ENCODE assay signal across 11 cellular contexts in the genomic region with DNA sequence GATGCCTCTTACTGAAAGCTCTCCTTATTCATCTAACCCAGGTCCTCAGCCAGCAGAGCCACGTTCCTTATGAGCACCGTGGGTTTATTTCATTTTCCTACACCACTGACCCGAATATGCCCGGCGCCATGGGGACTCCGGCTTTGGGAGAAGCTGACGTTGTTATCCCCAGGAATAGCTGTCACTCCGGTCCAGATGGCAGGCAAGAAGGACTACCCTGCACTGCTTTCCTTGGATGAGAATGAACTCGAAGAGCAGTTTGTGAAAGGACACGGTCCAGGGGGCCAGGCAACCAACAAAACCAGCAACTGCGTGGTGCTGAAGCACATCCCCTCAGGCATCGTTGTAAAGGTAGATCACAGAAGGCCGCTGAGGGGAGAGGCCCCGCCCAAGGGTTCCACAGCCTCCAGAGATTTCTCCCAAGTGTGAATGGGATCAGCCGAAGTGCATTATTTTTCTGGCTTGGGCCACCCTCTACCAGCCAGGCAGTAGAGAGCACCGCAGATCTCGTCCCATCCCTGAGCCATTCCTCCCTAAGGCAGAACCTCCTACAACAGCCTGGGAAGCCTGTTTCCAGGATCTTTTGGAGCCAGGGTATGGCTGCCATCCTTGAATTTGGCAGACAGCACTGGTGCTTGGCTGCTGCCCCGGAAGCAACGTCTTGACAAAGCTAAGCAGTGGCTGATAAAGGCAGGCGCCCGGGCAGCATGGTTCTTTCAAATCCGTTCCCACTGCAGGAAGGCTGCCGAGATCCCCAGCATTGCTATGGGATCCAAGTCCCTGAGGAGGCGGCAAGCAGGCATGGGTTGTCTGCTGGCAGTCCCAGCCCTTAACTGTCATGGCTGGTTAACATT. TPM values are rescaled to one million over a fixed set of nuclear protein-coding genes. Genes with fewer than 3 reads are reported as not detected.
DNase-seq lines count a peak whose midpoint lies in the region; ATAC-seq, FAIRE-seq and TF ChIP-seq lines count a peak whose summit lies in the region.
"Had no signal": no experiment of that assay in that cellular context is flagged by ENCODE, and none has a peak within 500 bp of the region (broad histone marks: within the 10 kb centered on the region; RNA-seq: fewer than 3 reads in every experiment).

No MANE protein-coding gene starts in this region.

- peaks cover 20% of the 10 kb centered on the region for H3K4me1 Mint-ChIP-seq in nephron progenitor cell

- H3K9me3 Mint-ChIP-seq in nephron progenitor cell, result peaks cover 14% of the 10 kb centered on the region

- BruUV-seq in HepG2 (replicated peaks; lab: Mats Ljungman, UMichigan), result no TSS peak

- TF ChIP-seq CTCF in HepG2 (CRISPR knock-in tag; IDR thresholded peaks at IDR 0.05) (no peak), right lobe of liver (IDR thresholded peaks at IDR 0.05) (no peak), coronary artery (IDR thresholded peaks at IDR 0.05) (no peak), nephron progenitor cell (IDR thresholded peaks at IDR 0.05) (no peak), upper lobe of right lung (IDR thresholded peaks at IDR 0.05) (no peak)

- TF ChIP-seq POLR2A in HepG2 (IDR thresholded peaks at IDR 0.05; ENCODE audit: insufficient read depth in 1 of 2, low read depth in 2 of 2, low read length in 2 of 2) (no peak), right lobe of liver (IDR thresholded peaks at IDR 0.05) (no peak)

- no peaks in the 10 kb centered on the region for H4K20me1 ChIP-seq in HepG2 (ENCODE audit: insufficient read depth, low read length)

- no peak overlapping the region for H3K9ac ChIP-seq in HepG2 (ENCODE audit: insufficient read depth, low read depth, low read length)

- TF ChIP-seq RAD21 in HepG2 (CRISPR knock-in tag; IDR thresholded peaks at IDR 0.05), result no peak

- POLR2A ChIA-PET in HepG2 (lab: Yijun Ruan, JAX), result no interaction called here

- CTCF ChIA-PET in HepG2 (lab: Yijun Ruan, JAX; ENCODE audit: low intra/inter-chr PET ratio, low total read pairs), result no interaction called here

- intact Hi-C loops in HepG2 (cut with micrococcal nuclease; ENCODE audit: unreplicated experiment) (no loop called here), right lobe of liver (cut with DNase I) (no loop called here), aorta (cut with DNase I) (no loop called here), upper lobe of right lung (cut with DNase I) (no loop called here)

- FAIRE-seq in HepG2 (lab: Jason Lieb, UNC), result no peak

- H3K27ac Mint-ChIP-seq in nephron progenitor cell, result peak overlapping the region; percentile 66

- peaks cover 31% of the 10 kb centered on the region for H3K79me2 ChIP-seq in HepG2 (ENCODE audit: insufficient read depth, low read length)

- H3K4me1 ChIP-seq in HepG2 (ENCODE audit: insufficient read depth, low read length) (peaks cover 25% of the 10 kb centered on the region), right lobe of liver (peaks cover 0 to 23% (median 4%) of the 10 kb centered on the region in 4 donors), aorta (ENCODE audit: control insufficient read depth in 1 of 2, insufficient read depth in 2 of 2, low read length in 2 of 2) (no peaks in the 10 kb centered on the region), upper lobe of right lung (peaks cover 10% of the 10 kb centered on the region)

- H3K4me3 ChIP-seq in HepG2 (replicated peaks in 1 of 3; ENCODE audit: insufficient read depth in 1 of 3, low read depth in 2 of 3, low read length in 3 of 3), result no peak overlapping the region
- no peak overlapping the region for H3K4me3 ChIP-seq in right lobe of liver
- peak overlapping the region; percentile 49 for H3K4me3 ChIP-seq in coronary artery
- H3K4me3 ChIP-seq in aorta (ENCODE audit: low read length in 2 of 2), result no peak overlapping the region
- H3K4me3 ChIP-seq in upper lobe of right lung, result no peak overlapping the region

- WGBS in HepG2 (ENCODE audit: low lambda C conversion rate), result 95% methylated on average over 16 of the region's 24 CpGs
- 84% methylated on average over 12 of the region's 24 CpGs for WGBS in right lobe of liver (ENCODE audit: insufficient coverage, low coverage, low lambda C conversion rate, missing lambda C conversion rate)
- WGBS in aorta, 2 donors, result 4 to 8% methylated on average over 24 of the region's 24 CpGs

- no peak overlapping the region for H2AFZ ChIP-seq in HepG2 (ENCODE audit: low read length)

- peaks cover 83% of the 10 kb centered on the region for H3K36me3 Mint-ChIP-seq in nephron progenitor cell (ENCODE audit: low read depth)

- DNase-seq in HepG2 (ENCODE audit: low spot score), result no peak
- no peak for DNase-seq in right lobe of liver
- DNase-seq in coronary artery (ENCODE audit: low spot score), result no peak
- no peak for DNase-seq in nephron progenitor cell
- peak; percentile 65 to 81 for DNase-seq in aorta
- DNase-seq in upper lobe of right lung, result no peak
- DNase-seq in NCI-H2081 treated with DMSO at 0.1 percent for 48 hours (lab: John Stamatoyannopoulos, UW), result no peak
- DNase-seq: central memory CD4-positive, alpha-beta T cell; EL; SHP77 had no signal

- H3K27me3 Mint-ChIP-seq in nephron progenitor cell (ENCODE audit: low read depth, poor library complexity), result peaks cover 3% of the 10 kb centered on the region

- in situ Hi-C loops in HepG2 (cut with HindIII; ENCODE audit: extremely low pct_ligation_motif_present, low pct_unique_long_range_greater_than_20kb), result no loop called here

- no peak overlapping the region for H3K4me3 Mint-ChIP-seq in nephron progenitor cell

- peaks cover 18 to 44% of the 10 kb centered on the region in 2 experiments; a peak in 4 of 5 replicates for H3K36me3 ChIP-seq in HepG2 (replicated peaks in 1 of 2; ENCODE audit: control insufficient read depth in 1 of 2, insufficient read depth in 2 of 2, low read length in 2 of 2)
- H3K36me3 ChIP-seq in right lobe of liver, result peaks cover 0 to 43% (median 14%) of the 10 kb centered on the region in 4 donors
- peaks cover 0 to 4% of the 10 kb centered on the region in 2 donors for H3K36me3 ChIP-seq in aorta (ENCODE audit: control insufficient read depth in 1 of 2, insufficient read depth in 2 of 2, low read length in 1 of 2)
- peaks cover 54% of the 10 kb centered on the region for H3K36me3 ChIP-seq in upper lobe of right lung

- H3K27ac ChIP-seq in HepG2 (ENCODE audit: extremely low read length, insufficient read depth, low read length) (no peak overlapping the region), right lobe of liver (no peak overlapping the region), coronary artery (peak overlapping the region; percentile 44 to 82), aorta (ENCODE audit: low read depth in 1 of 2, low read length in 2 of 2) (peak overlapping the region in 1 of 2 donors; percentile 49), upper lobe of right lung (no peak overlapping the region)

- no peak for ATAC-seq in HepG2
- ATAC-seq in right lobe of liver, result no peak
- peak; percentile 80 for ATAC-seq in aorta (ENCODE audit: low FRiP score)
- ATAC-seq in upper lobe of right lung, result no peak
- no peak for ATAC-seq in HG02840 (IDR thresholded peaks at IDR 0.05; ENCODE audit: low FRiP score, unreplicated experiment)

- no peak for TF ChIP-seq EP300 in HepG2 (IDR thresholded peaks at IDR 0.05; ENCODE audit: low read depth in 2 of 2, low read length in 2 of 2)
- TF ChIP-seq EP300 in HepG2 (CRISPR knock-in tag; IDR thresholded peaks at IDR 0.05; ENCODE audit: borderline replicate concordance), result no peak

- no peaks in the 10 kb centered on the region for H3K27me3 ChIP-seq in HepG2 (ENCODE audit: control insufficient read depth in 1 of 2, insufficient read depth in 2 of 2, low read length in 2 of 2)
- no peaks in the 10 kb centered on the region for H3K27me3 ChIP-seq in right lobe of liver
- no peaks in the 10 kb centered on the region for H3K27me3 ChIP-seq in aorta (ENCODE audit: control insufficient read depth in 1 of 2, insufficient read depth in 2 of 2, low read length in 1 of 2)
- no peaks in the 10 kb centered on the region for H3K27me3 ChIP-seq in upper lobe of right lung

- H3K9me3 ChIP-seq in HepG2 (ENCODE audit: low read length), result no peaks in the 10 kb centered on the region
- no peaks in the 10 kb centered on the region for H3K9me3 ChIP-seq in right lobe of liver
- no peaks in the 10 kb centered on the region for H3K9me3 ChIP-seq in aorta (ENCODE audit: control insufficient read depth, low read length)
- no peaks in the 10 kb centered on the region for H3K9me3 ChIP-seq in upper lobe of right lung

- no peak overlapping the region for H3K4me2 ChIP-seq in HepG2 (ENCODE audit: low read depth, low read length)

RNA-seq across cellular contexts. Expression of gene CDK2AP1, which starts 17.8 kb away (rescaled TPM):
- 124 and 127 TPM in 2 replicates for total RNA-seq in HepG2 (2016; rRNA removed; fragmentation: Illumina TruSeq; extraction: Trizol)
- 231 and 242 TPM in 2 replicates for total RNA-seq in HepG2 (2016; cell fraction: cytosol; rRNA removed; fragmentation: Illumina TruSeq; extraction: Trizol; ENCODE audit: low read depth)
- total RNA-seq in HepG2 (2016; cell fraction: insoluble cytoplasmic fraction; rRNA removed; fragmentation: Illumina TruSeq; extraction: Trizol), result 113 and 125 TPM in 2 replicates
- total RNA-seq in HepG2 (2016; cell fraction: membrane; rRNA removed; fragmentation: Illumina TruSeq; extraction: Trizol), result 398 and 408 TPM in 2 replicates
- total RNA-seq in HepG2 (2016; cell fraction: nucleus; rRNA removed; fragmentation: Illumina TruSeq; extraction: Trizol), result 62.2 and 68.8 TPM in 2 replicates
- 86.4 and 134 TPM in 2 replicates for polyA plus RNA-seq in HepG2 (2011; rRNA removed)
- polyA plus RNA-seq in HepG2 (2011; cell fraction: cytosol; rRNA removed), result 58.8 and 85.6 TPM in 2 replicates
- 20.9 and 25.6 TPM in 2 replicates for polyA plus RNA-seq in HepG2 (2011; cell fraction: nucleus; rRNA removed)
- 65.6 and 68.7 TPM in 2 replicates for polyA plus RNA-seq in HepG2 (2012)
- polyA plus RNA-seq in HepG2 (2016; cell fraction: cytosol; fragmentation: Illumina TruSeq; extraction: Trizol; ENCODE audit: low read depth), result 579 and 634 TPM in 2 replicates
- polyA plus RNA-seq in HepG2 (2016; cell fraction: insoluble cytoplasmic fraction; fragmentation: Illumina TruSeq; extraction: Trizol; ENCODE audit: low read depth), result 215 and 249 TPM in 2 replicates
- 709 and 711 TPM in 2 replicates for polyA plus RNA-seq in HepG2 (2016; cell fraction: membrane; fragmentation: Illumina TruSeq; extraction: Trizol; ENCODE audit: low read depth)
- polyA plus RNA-seq in HepG2 (2016; cell fraction: nucleus; fragmentation: Illumina TruSeq; extraction: Trizol; ENCODE audit: insufficient read depth, low read depth), result 153 and 155 TPM in 2 replicates
- 55.7 and 80.7 TPM in 2 replicates for polyA minus RNA-seq in HepG2 (2011; rRNA and poly(A)+ RNA removed; ENCODE audit: low replicate concordance)
- 29.3 and 31.7 TPM in 2 replicates for polyA minus RNA-seq in HepG2 (2011; cell fraction: cytosol; rRNA and poly(A)+ RNA removed)
- polyA minus RNA-seq in HepG2 (2011; cell fraction: nucleus; rRNA and poly(A)+ RNA removed), result 17.1 and 23.9 TPM in 2 replicates
- total RNA-seq in right lobe of liver, result 10 to 100 TPM; 24.9 to 44.0 (median 33.0) TPM
- total RNA-seq in aorta, result 100 to 1,000 TPM; 111 TPM
- polyA plus RNA-seq in aorta, result 100 to 1,000 TPM; 120 to 283 TPM
- 89.9 TPM for total RNA-seq in upper lobe of right lung

RNA-seq across cellular contexts. Expression of gene MTRFR, which starts 20.6 kb away (rescaled TPM):
- 9.9 and 10.0 TPM in 2 replicates for total RNA-seq in HepG2 (2016; rRNA removed; fragmentation: Illumina TruSeq; extraction: Trizol)
- total RNA-seq in HepG2 (2016; cell fraction: cytosol; rRNA removed; fragmentation: Illumina TruSeq; extraction: Trizol; ENCODE audit: low read depth), result 4.3 and 4.7 TPM in 2 replicates
- 10.1 and 11.8 TPM in 2 replicates for total RNA-seq in HepG2 (2016; cell fraction: insoluble cytoplasmic fraction; rRNA removed; fragmentation: Illumina TruSeq; extraction: Trizol)
- 7.4 and 8.2 TPM in 2 replicates for total RNA-seq in HepG2 (2016; cell fraction: membrane; rRNA removed; fragmentation: Illumina TruSeq; extraction: Trizol)
- total RNA-seq in HepG2 (2016; cell fraction: nucleus; rRNA removed; fragmentation: Illumina TruSeq; extraction: Trizol), result 5.5 and 10.3 TPM in 2 replicates
- polyA plus RNA-seq in HepG2 (2011; rRNA removed), result 6.6 and 7.1 TPM in 2 replicates
- 8.7 and 9.8 TPM in 2 replicates for polyA plus RNA-seq in HepG2 (2011; cell fraction: cytosol; rRNA removed)
- polyA plus RNA-seq in HepG2 (2011; cell fraction: nucleus; rRNA removed), result 5.2 and 6.4 TPM in 2 replicates
- 10.0 and 10.2 TPM in 2 replicates for polyA plus RNA-seq in HepG2 (2012)
- polyA plus RNA-seq in HepG2 (2016; cell fraction: cytosol; fragmentation: Illumina TruSeq; extraction: Trizol; ENCODE audit: low read depth), result 3.1 and 3.9 TPM in 2 replicates
- 13.9 and 14.4 TPM in 2 replicates for polyA plus RNA-seq in HepG2 (2016; cell fraction: insoluble cytoplasmic fraction; fragmentation: Illumina TruSeq; extraction: Trizol; ENCODE audit: low read depth)
- polyA plus RNA-seq in HepG2 (2016; cell fraction: membrane; fragmentation: Illumina TruSeq; extraction: Trizol; ENCODE audit: low read depth), result 4.7 and 4.9 TPM in 2 replicates
- polyA plus RNA-seq in HepG2 (2016; cell fraction: nucleus; fragmentation: Illumina TruSeq; extraction: Trizol; ENCODE audit: insufficient read depth, low read depth), result 10.7 and 11.4 TPM in 2 replicates
- 16.6 and 38.7 TPM in 2 replicates for polyA minus RNA-seq in HepG2 (2011; rRNA and poly(A)+ RNA removed; ENCODE audit: low replicate concordance)
- 3.7 and 7.1 TPM in 2 replicates for polyA minus RNA-seq in HepG2 (2011; cell fraction: cytosol; rRNA and poly(A)+ RNA removed)
- polyA minus RNA-seq in HepG2 (2011; cell fraction: nucleus; rRNA and poly(A)+ RNA removed), result 17.9 and 18.5 TPM in 2 replicates
- total RNA-seq in right lobe of liver, result 1 to 10 TPM; 6.5 to 8.6 (median 7.4) TPM
- 10 to 100 TPM in 1 of 2 donors, 1 to 10 TPM in 1; 8.6 to 12.1 TPM for total RNA-seq in aorta
- polyA plus RNA-seq in aorta, result 10 to 100 TPM in 1 of 2 donors, 1 to 10 TPM in 1; 4.3 to 11.4 TPM
- 13.3 TPM for total RNA-seq in upper lobe of right lung

RNA-seq across cellular contexts. Expression of gene MPHOSPH9, which starts 20.9 kb away (rescaled TPM):
- total RNA-seq in HepG2 (2016; rRNA removed; fragmentation: Illumina TruSeq; extraction: Trizol) (63.4 and 105 TPM in 2 replicates), right lobe of liver (10 to 100 TPM; 14.5 to 25.7 (median 19.1) TPM), aorta (10 to 100 TPM; 13.4 to 25.1 TPM), upper lobe of right lung (20.3 TPM)
- total RNA-seq in HepG2 (2016; cell fraction: cytosol; rRNA removed; fragmentation: Illumina TruSeq; extraction: Trizol; ENCODE audit: low read depth), result 22.5 and 26.3 TPM in 2 replicates
- total RNA-seq in HepG2 (2016; cell fraction: insoluble cytoplasmic fraction; rRNA removed; fragmentation: Illumina TruSeq; extraction: Trizol), result 66.9 and 102 TPM in 2 replicates
- total RNA-seq in HepG2 (2016; cell fraction: membrane; rRNA removed; fragmentation: Illumina TruSeq; extraction: Trizol), result 48.3 and 55.1 TPM in 2 replicates
- total RNA-seq in HepG2 (2016; cell fraction: nucleus; rRNA removed; fragmentation: Illumina TruSeq; extraction: Trizol), result 87.6 and 95.5 TPM in 2 replicates
- polyA plus RNA-seq in HepG2 (2011; rRNA removed) (12.8 and 20.3 TPM in 2 replicates), aorta (1 to 10 TPM; 2.0 to 5.2 TPM)
- polyA plus RNA-seq in HepG2 (2011; cell fraction: cytosol; rRNA removed), result 4.1 and 6.0 TPM in 2 replicates
- 15.1 and 19.3 TPM in 2 replicates for polyA plus RNA-seq in HepG2 (2011; cell fraction: nucleus; rRNA removed)
- 10.8 and 17.4 TPM in 2 replicates for polyA plus RNA-seq in HepG2 (2012)
- 3.7 and 5.2 TPM in 2 replicates for polyA plus RNA-seq in HepG2 (2016; cell fraction: cytosol; fragmentation: Illumina TruSeq; extraction: Trizol; ENCODE audit: low read depth)
- polyA plus RNA-seq in HepG2 (2016; cell fraction: insoluble cytoplasmic fraction; fragmentation: Illumina TruSeq; extraction: Trizol; ENCODE audit: low read depth), result 42.2 and 54.4 TPM in 2 replicates
- 9.7 and 16.5 TPM in 2 replicates for polyA plus RNA-seq in HepG2 (2016; cell fraction: membrane; fragmentation: Illumina TruSeq; extraction: Trizol; ENCODE audit: low read depth)
- polyA plus RNA-seq in HepG2 (2016; cell fraction: nucleus; fragmentation: Illumina TruSeq; extraction: Trizol; ENCODE audit: insufficient read depth, low read depth), result 50.0 and 51.4 TPM in 2 replicates
- 9.0 and 29.0 TPM in 2 replicates for polyA minus RNA-seq in HepG2 (2011; rRNA and poly(A)+ RNA removed; ENCODE audit: low replicate concordance)
- 28.6 and 33.4 TPM in 2 replicates for polyA minus RNA-seq in HepG2 (2011; cell fraction: cytosol; rRNA and poly(A)+ RNA removed)
- polyA minus RNA-seq in HepG2 (2011; cell fraction: nucleus; rRNA and poly(A)+ RNA removed), result 80.9 and 119 TPM in 2 replicates

Comparison
In these comparisons a context has a peak if more than half of its experiments do, and no peak if none do; other contexts are left out.
1. DNase-seq: peak in aorta (2 of 2); none in HepG2 (single experiment), right lobe of liver (0 of 3), coronary artery (single experiment), nephron progenitor cell (single experiment), upper lobe of right lung (single experiment) and NCI-H2081 treated with DMSO at 0.1 percent for 48 hours (single experiment).
2. H3K27ac ChIP-seq: peak in coronary artery (2 of 2); none in HepG2 (single experiment), right lobe of liver (0 of 3) and upper lobe of right lung (single experiment).